1 cellular context compared by ENCODE assay signal in genomic region chr17:52824542-52824941, GRCh38.
TF ChIP-seq lines count a peak whose summit lies in the region.

No MANE protein-coding gene starts in this region.

TF ChIP-seq in GM23338, 12 proteins besides CTCF, POLR2A, EP300 and RAD21 (continued from another document):
- no peak for TF ChIP-seq REST (IDR thresholded peaks at IDR 0.05; ENCODE audit: unreplicated experiment)
